In genomic region chr9:131394464-131395026, GRCh38 we compare ENCODE assay signal across 8 cellular contexts. TPM values are rescaled to one million over a fixed set of nuclear protein-coding genes. Genes with fewer than 3 reads are reported as not detected.
DNase-seq lines count a peak whose midpoint lies in the region; ATAC-seq and TF ChIP-seq lines count a peak whose summit lies in the region.

No MANE protein-coding gene starts in this region.

- peak overlapping the region; percentile 97 for H3K27ac Mint-ChIP-seq in activated B cell treated with CpG ODN at 0.5 μM for 24 hours

- CTCF ChIA-PET in activated B cell treated with CpG ODN at 0.5 μM for 24 hours (lab: Charles Lee), result no interaction called here

- TF ChIP-seq CTCF in activated B cell treated with CpG ODN at 0.5 μM for 24 hours (IDR thresholded peaks at IDR 0.05), result no peak
- no peak for TF ChIP-seq CTCF in colonic mucosa (IDR thresholded peaks at IDR 0.05)
- TF ChIP-seq CTCF in liver (IDR thresholded peaks at IDR 0.05; ENCODE audit: low read depth, low read length, missing input control), result no peak

- peak in 1 of 2 donors; percentile 4 for TF ChIP-seq RAD21 in liver (IDR thresholded peaks at IDR 0.05)

- H3K4me3 ChIP-seq in colonic mucosa, result peak overlapping the region; percentile 65
- peak overlapping the region; percentile 76 to 93 (median 76) for H3K4me3 ChIP-seq in liver (ENCODE audit: low read depth in 1 of 3, low read length in 3 of 3)

- WGBS in liver, result under 1% methylated on average over 61 of the region's 61 CpGs

- H3K36me3 ChIP-seq in colonic mucosa (no peaks in the 10 kb centered on the region), liver (ENCODE audit: control insufficient read depth in 4 of 4, insufficient read depth in 3 of 4, low read depth in 1 of 4, low read length in 3 of 4) (no peaks in the 10 kb centered on the region)

- H3K9me3 ChIP-seq in colonic mucosa (no peaks in the 10 kb centered on the region), liver (ENCODE audit: control insufficient read depth in 4 of 4, low read length in 3 of 4) (no peaks in the 10 kb centered on the region)

- H3K27me3 ChIP-seq in colonic mucosa (no peaks in the 10 kb centered on the region), liver (ENCODE audit: control insufficient read depth in 4 of 4, insufficient read depth in 4 of 4, low read length in 3 of 4) (no peaks in the 10 kb centered on the region)

- DNase-seq in AG08395 (ENCODE audit: low spot score) (peak; percentile 58), activated B cell treated with CpG ODN at 0.5 μM for 24 hours (peak; percentile 70), colonic mucosa (peak; percentile 42)
- DNase-seq in stimulated activated naive CD4-positive, alpha-beta T cell (lab: John Stamatoyannopoulos, UW), result peak; percentile 42 to 82 (median 60)

- ATAC-seq in GM19025 (IDR thresholded peaks at IDR 0.05; ENCODE audit: low read depth, unreplicated experiment) (peak; percentile 24), HG03442 (IDR thresholded peaks at IDR 0.05; ENCODE audit: unreplicated experiment) (peak; percentile 29), activated B cell treated with CpG ODN at 0.5 μM for 24 hours (ENCODE audit: low read depth) (peak; percentile 23), GM18858 (IDR thresholded peaks at IDR 0.05; ENCODE audit: unreplicated experiment) (no peak)

- H3K36me3 Mint-ChIP-seq in activated B cell treated with CpG ODN at 0.5 μM for 24 hours (ENCODE audit: low read depth), result peaks cover 13% of the 10 kb centered on the region

- H3K27ac ChIP-seq in colonic mucosa, result peak overlapping the region; percentile 95
- peak overlapping the region; percentile 77 to 85 for H3K27ac ChIP-seq in liver (ENCODE audit: low read depth in 1 of 2, low read length in 2 of 2)

- H3K4me1 ChIP-seq in colonic mucosa (peaks cover 22% of the 10 kb centered on the region), liver (ENCODE audit: control insufficient read depth in 4 of 4, insufficient read depth in 4 of 4, low read length in 3 of 4) (peaks cover 20 to 59% (median 46%) of the 10 kb centered on the region in 4 donors)

- H3K27me3 Mint-ChIP-seq in activated B cell treated with CpG ODN at 0.5 μM for 24 hours, result no peaks in the 10 kb centered on the region

- H3K4me1 Mint-ChIP-seq in activated B cell treated with CpG ODN at 0.5 μM for 24 hours, result peaks cover 51% of the 10 kb centered on the region

- POLR2A ChIA-PET in activated B cell treated with CpG ODN at 0.5 μM for 24 hours (lab: Charles Lee), result interaction anchor here (0.6 to 1.4 kb wide), 4 partner anchors 22 to 1505 kb away, joined by 4 to 8 read pairs (median 6); no protein-coding TSS in a partner anchor

- intact Hi-C loops in activated B cell treated with CpG ODN at 0.5 μM for 24 hours (cut with micrococcal nuclease), result loop anchor here (1.0 to 10.0 kb wide), 7 partner anchors 14 to 960 kb away; partner anchors contain the start of genes FAM78A and SETX
- intact Hi-C loops in colonic mucosa (cut with DNase I), result no loop called here

- H3K9me3 Mint-ChIP-seq in activated B cell treated with CpG ODN at 0.5 μM for 24 hours, result no peaks in the 10 kb centered on the region

- H3K9ac ChIP-seq in colonic mucosa (ENCODE audit: low read depth in 2 of 2, low read length in 2 of 2) (peak overlapping the region; percentile 90 to 92), liver (ENCODE audit: low read depth in 1 of 2, low read length in 2 of 2) (peak overlapping the region; percentile 64 to 95)

- peak overlapping the region; percentile 90 for H3K4me3 Mint-ChIP-seq in activated B cell treated with CpG ODN at 0.5 μM for 24 hours

TF ChIP-seq in liver, 16 proteins besides CTCF, POLR2A, EP300 and RAD21:
- TF ChIP-seq JUND (IDR thresholded peaks at IDR 0.05) (no peak), SP1 (IDR thresholded peaks at IDR 0.05) (no peak), REST (IDR thresholded peaks at IDR 0.05) (no peak), ATF3 (IDR thresholded peaks at IDR 0.05) (no peak), YY1 (IDR thresholded peaks at IDR 0.05) (no peak), TAF1 (conservative IDR thresholded peaks at IDR 0.05) (no peak), NR2F2 (IDR thresholded peaks at IDR 0.05) (no peak), FOXA1 (IDR thresholded peaks at IDR 0.05) (no peak), RXRA (IDR thresholded peaks at IDR 0.05) (no peak), FOXA2 (IDR thresholded peaks at IDR 0.05) (no peak)

RNA-seq across cellular contexts. Expression of gene PRRC2B, which starts 0.7 kb away (rescaled TPM):
- total RNA-seq in activated B cell treated with CpG ODN at 0.5 μM for 24 hours (170 and 206 TPM in 2 replicates), colonic mucosa (100 to 1,000 TPM; 127 to 131 TPM), liver (10 to 100 TPM; 29.3 to 44.3 TPM)
- polyA plus RNA-seq in liver, result 10 to 100 TPM; 10.3 to 24.7 TPM
